Comparison of ENCODE assay signal across 8 cellular contexts in the genomic region with DNA sequence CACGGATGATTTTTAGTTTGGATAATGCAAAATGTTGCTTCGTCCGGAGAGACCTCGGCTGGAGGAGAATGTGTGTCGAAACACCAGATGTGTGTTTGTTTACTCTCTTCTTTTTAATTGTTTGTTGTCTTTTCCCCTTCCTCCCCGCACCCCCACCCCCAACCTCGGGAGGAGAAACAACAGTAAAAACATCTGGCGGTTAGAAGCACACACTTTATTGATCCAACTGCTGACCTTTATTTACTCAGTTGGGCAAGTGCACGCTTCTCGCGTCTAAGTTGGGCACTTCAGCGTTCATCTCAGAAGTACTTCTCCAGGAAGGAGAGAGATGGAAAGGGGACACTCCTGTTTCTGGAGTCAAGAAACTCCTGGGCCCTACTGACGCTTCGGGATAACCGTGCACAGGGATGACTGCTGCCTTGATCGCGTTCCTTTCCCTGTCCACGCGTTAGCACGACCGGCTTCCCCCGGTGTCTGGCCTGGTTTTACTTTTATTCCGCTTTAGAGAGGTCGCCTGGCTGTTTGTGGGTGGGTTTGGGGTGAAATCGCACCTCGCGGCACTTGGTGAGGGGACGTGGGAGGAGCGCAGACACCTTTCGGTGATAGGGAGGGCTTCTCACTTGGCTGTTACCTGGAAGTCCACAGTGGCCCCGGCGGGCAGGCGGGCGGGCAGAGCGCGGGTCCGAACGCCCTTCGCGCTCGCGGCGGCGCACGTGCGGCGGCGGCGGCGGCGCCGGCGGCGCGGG.
DNase-seq lines count a peak whose midpoint lies in the region; ATAC-seq and TF ChIP-seq lines count a peak whose summit lies in the region.

No MANE protein-coding gene starts in this region.

- intact Hi-C loops in CD14-positive monocyte (cut with micrococcal nuclease) = no loop called here

- H3K4me3 ChIP-seq in hepatocyte (peak overlapping the region; percentile 59), skeletal muscle cell (ENCODE audit: low read depth, low read length) (peak overlapping the region; percentile 77)

- H3K4me1 Mint-ChIP-seq in CD14-positive monocyte = peaks cover 49% of the 10 kb centered on the region
- peaks cover 41% of the 10 kb centered on the region for H3K4me1 Mint-ChIP-seq in activated CD4-positive, alpha-beta memory T cell treated with anti-CD3 and anti-CD28 coated beads, Interleukin-2, amount 10 ng/mL, durations not matched to agents 7 days and 5 days

- POLR2A ChIA-PET in HEK293T (lab: Yijun Ruan, JAX) = no interaction called here
- POLR2A ChIA-PET in activated CD4-positive, alpha-beta memory T cell treated with anti-CD3 and anti-CD28 coated beads, Interleukin-2, amount 10 ng/mL, durations not matched to agents 7 days and 5 days (lab: Charles Lee) = no interaction called here

- H3K27me3 Mint-ChIP-seq in CD14-positive monocyte (ENCODE audit: low read depth in 3 of 3) = peaks cover 79 to 88% (median 84%) of the 10 kb centered on the region in 3 donors
- peaks cover 66% of the 10 kb centered on the region for H3K27me3 Mint-ChIP-seq in activated CD4-positive, alpha-beta memory T cell treated with anti-CD3 and anti-CD28 coated beads, Interleukin-2, amount 10 ng/mL, durations not matched to agents 7 days and 5 days

- H3K27ac Mint-ChIP-seq in CD14-positive monocyte = peak overlapping the region in 1 of 7 donors; percentile 77
- H3K27ac Mint-ChIP-seq in activated CD4-positive, alpha-beta memory T cell treated with anti-CD3 and anti-CD28 coated beads, Interleukin-2, amount 10 ng/mL, durations not matched to agents 7 days and 5 days = no peak overlapping the region

- peaks cover 0 to 35% (median 12%) of the 10 kb centered on the region in 7 donors for H3K9me3 Mint-ChIP-seq in CD14-positive monocyte
- no peaks in the 10 kb centered on the region for H3K9me3 Mint-ChIP-seq in activated CD4-positive, alpha-beta memory T cell treated with anti-CD3 and anti-CD28 coated beads, Interleukin-2, amount 10 ng/mL, durations not matched to agents 7 days and 5 days

- H4K20me1 ChIP-seq in hepatocyte (ENCODE audit: insufficient read depth, poor library complexity, severe bottlenecking) = no peaks in the 10 kb centered on the region

- peak overlapping the region; percentile 97 for H3K27ac ChIP-seq in hepatocyte

- H3K4me1 ChIP-seq in hepatocyte (ENCODE audit: insufficient read depth) = peaks cover 17% of the 10 kb centered on the region

- H2AFZ ChIP-seq in hepatocyte = peak overlapping the region; percentile 87

- ATAC-seq in GM18870 (IDR thresholded peaks at IDR 0.05; ENCODE audit: unreplicated experiment) = no peak
- ATAC-seq in GM18520 (IDR thresholded peaks at IDR 0.05; ENCODE audit: unreplicated experiment) = no peak
- ATAC-seq in GM19452 (IDR thresholded peaks at IDR 0.05; ENCODE audit: unreplicated experiment) = no peak

- DNase-seq in CD14-positive monocyte (ENCODE audit: low spot score) (no peak), HEK293T (ENCODE audit: extremely low spot score) (peak; percentile 23), hepatocyte (ENCODE audit: low spot score) (peak; percentile 39), skeletal muscle cell (ENCODE audit: low read depth) (no peak)
- DNase-seq in activated CD4-positive, alpha-beta memory T cell treated with anti-CD3 and anti-CD28 coated beads, Interleukin-2, amount 10 ng/mL, durations not matched to agents 7 days and 5 days = no peak

- WGBS in hepatocyte (ENCODE audit: low lambda C conversion rate, missing lambda C conversion rate) = under 1% methylated on average over 33 of the region's 55 CpGs

- H3K36me3 Mint-ChIP-seq in CD14-positive monocyte = peaks cover 6 to 27% of the 10 kb centered on the region in 2 donors
- peaks cover 4% of the 10 kb centered on the region for H3K36me3 Mint-ChIP-seq in activated CD4-positive, alpha-beta memory T cell treated with anti-CD3 and anti-CD28 coated beads, Interleukin-2, amount 10 ng/mL, durations not matched to agents 7 days and 5 days (ENCODE audit: low read depth)

- peaks cover 24% of the 10 kb centered on the region for H3K27me3 ChIP-seq in hepatocyte

- CTCF ChIA-PET in HEK293T (lab: Yijun Ruan, JAX) = no interaction called here
- CTCF ChIA-PET in activated CD4-positive, alpha-beta memory T cell treated with anti-CD3 and anti-CD28 coated beads, Interleukin-2, amount 10 ng/mL, durations not matched to agents 7 days and 5 days (lab: Charles Lee) = no interaction called here

- peaks cover 23% of the 10 kb centered on the region for H3K79me2 ChIP-seq in hepatocyte

- peak overlapping the region; percentile 92 for H3K4me2 ChIP-seq in hepatocyte

- H3K9me2 ChIP-seq in hepatocyte (replicated peaks; ENCODE audit: insufficient read depth) = no peaks in the 10 kb centered on the region

- no peak for TF ChIP-seq CTCF in CD14-positive monocyte (IDR thresholded peaks at IDR 0.05)
- TF ChIP-seq CTCF in hepatocyte (IDR thresholded peaks at IDR 0.05; ENCODE audit: poor library complexity) = no peak

- H3K36me3 ChIP-seq in hepatocyte (replicated peaks; ENCODE audit: insufficient read depth, low read depth) = no peaks in the 10 kb centered on the region

- peak overlapping the region; percentile 81 to 96 for H3K4me3 Mint-ChIP-seq in CD14-positive monocyte
- H3K4me3 Mint-ChIP-seq in activated CD4-positive, alpha-beta memory T cell treated with anti-CD3 and anti-CD28 coated beads, Interleukin-2, amount 10 ng/mL, durations not matched to agents 7 days and 5 days = peak overlapping the region; percentile 73

- no peaks in the 10 kb centered on the region for H3K9me3 ChIP-seq in hepatocyte (ENCODE audit: low read depth)

TF ChIP-seq in HEK293T, 16 proteins besides CTCF, POLR2A, EP300 and RAD21:
- no peak for TF ChIP-seq ARNT (IDR thresholded peaks at IDR 0.05)
- peak; percentile 49 for TF ChIP-seq L3MBTL2 (conservative IDR thresholded peaks at IDR 0.05)
- no peak for TF ChIP-seq NFRKB (IDR thresholded peaks at IDR 0.05)
- TF ChIP-seq LEF1 (IDR thresholded peaks at IDR 0.05; ENCODE audit: borderline replicate concordance) = no peak
- TF ChIP-seq FOXM1 (IDR thresholded peaks at IDR 0.05; ENCODE audit: borderline replicate concordance) = no peak
- TF ChIP-seq, protein P1, sequence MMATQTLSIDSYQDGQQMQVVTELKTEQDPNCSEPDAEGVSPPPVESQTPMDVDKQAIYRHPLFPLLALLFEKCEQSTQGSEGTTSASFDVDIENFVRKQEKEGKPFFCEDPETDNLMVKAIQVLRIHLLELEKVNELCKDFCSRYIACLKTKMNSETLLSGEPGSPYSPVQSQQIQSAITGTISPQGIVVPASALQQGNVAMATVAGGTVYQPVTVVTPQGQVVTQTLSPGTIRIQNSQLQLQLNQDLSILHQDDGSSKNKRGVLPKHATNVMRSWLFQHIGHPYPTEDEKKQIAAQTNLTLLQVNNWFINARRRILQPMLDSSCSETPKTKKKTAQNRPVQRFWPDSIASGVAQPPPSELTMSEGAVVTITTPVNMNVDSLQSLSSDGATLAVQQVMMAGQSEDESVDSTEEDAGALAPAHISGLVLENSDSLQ (IDR thresholded peaks at IDR 0.05) = no peak

Comparison
In these comparisons a context has a peak if more than half of its experiments do, and no peak if none do; other contexts are left out.
1. DNase-seq: peak in HEK293T (single experiment) and hepatocyte (single experiment); none in CD14-positive monocyte (single experiment), activated CD4-positive, alpha-beta memory T cell treated with anti-CD3 and anti-CD28 coated beads, Interleukin-2, amount 10 ng/mL, durations not matched to agents 7 days and 5 days (single experiment) and skeletal muscle cell (single experiment).